Comparison of ENCODE assay signal across 27 cellular contexts in genomic region chr4:144948009-144948408, GRCh38.
DNase-seq lines count a peak whose midpoint lies in the region; ATAC-seq, FAIRE-seq and TF ChIP-seq lines count a peak whose summit lies in the region.
"Had no signal": no experiment of that assay in that cellular context is flagged by ENCODE, and none has a peak within 500 bp of the region (broad histone marks: within the 10 kb centered on the region; RNA-seq: fewer than 3 reads in every experiment).

No MANE protein-coding gene starts in this region.

- H3K4me3 Mint-ChIP-seq in endodermal cell (no peak overlapping the region), nephron progenitor cell (no peak overlapping the region)
- H3K4me3 Mint-ChIP-seq: activated CD4-positive, alpha-beta T cell treated with anti-CD3 and anti-CD28 coated beads, Interleukin-2, amount 10 ng/mL, durations not matched to agents 24 days and 14 days; activated T-cell treated with anti-CD3 and anti-CD28 coated beads, Interleukin-2, amount 50 U/mL, for 72 hours; CD4-positive, CD25-positive, alpha-beta regulatory T cell; natural killer cell treated with Interleukin-12 subunit alpha and Interleukin-12 subunit beta and Interleukin-15 and Interleukin-18, amount 100 ng/mL, for 72 hours; stimulated activated memory B cell treated with anti-CD40 and anti-IgM and Interleukin-4, amounts not matched to agents 10 μg/mL and 1 μg/mL and 100 μg/mL, for 72 hours had no signal

- H3K9me3 Mint-ChIP-seq in endodermal cell (peaks cover 15% of the 10 kb centered on the region), nephron progenitor cell (peaks cover 10% of the 10 kb centered on the region)

- H3K36me3 Mint-ChIP-seq in endodermal cell (ENCODE audit: low read depth) (no peaks in the 10 kb centered on the region), nephron progenitor cell (ENCODE audit: low read depth) (peaks cover 5% of the 10 kb centered on the region)
- H3K36me3 Mint-ChIP-seq: CD4-positive, CD25-positive, alpha-beta regulatory T cell had no signal

- H3K4me3 ChIP-seq in endodermal cell (ENCODE audit: low read length): no peak overlapping the region
- H3K4me3 ChIP-seq: K562, prostate gland had no signal

- H3K9me3 ChIP-seq in endodermal cell (ENCODE audit: control insufficient read depth, low read length): peaks cover 25% of the 10 kb centered on the region
- H3K9me3 ChIP-seq: prostate gland had no signal

- H3K4me1 Mint-ChIP-seq in endodermal cell: peaks cover 10% of the 10 kb centered on the region
- H3K4me1 Mint-ChIP-seq in nephron progenitor cell: no peaks in the 10 kb centered on the region
- H3K4me1 Mint-ChIP-seq: activated CD4-positive, alpha-beta T cell treated with anti-CD3 and anti-CD28 coated beads, Interleukin-2, amount 10 ng/mL, durations not matched to agents 24 days and 14 days; CD4-positive, CD25-positive, alpha-beta regulatory T cell; stimulated activated memory B cell treated with anti-CD40 and anti-IgM and Interleukin-4, amounts not matched to agents 10 μg/mL and 1 μg/mL and 100 μg/mL, for 72 hours had no signal

- DNase-seq in OCI-M1 (lab: John Stamatoyannopoulos, UW) (peak; percentile 22), endodermal cell (peak; percentile 69), nephron progenitor cell (no peak), urothelium cell line (ENCODE audit: low spot score) (peak; percentile 17), NCI-H748 (lab: John Stamatoyannopoulos, UW; ENCODE audit: unreplicated experiment) (no peak)
- DNase-seq: activated CD4-positive, alpha-beta T cell treated with anti-CD3 and anti-CD28 coated beads, Interleukin-2, amount 10 ng/mL, durations not matched to agents 24 days and 14 days; activated naive CD4-positive, alpha-beta T cell treated with anti-CD3 and anti-CD28 coated beads, Interleukin-2, amount 50 U/mL, for 16 hours; activated T-cell treated with anti-CD3 and anti-CD28 coated beads, Interleukin-2, amount 50 U/mL, for 72 hours; anterior cingulate cortex; CD4-positive, CD25-positive, alpha-beta regulatory T cell; central memory CD4-positive, alpha-beta T cell; GDM1; left cardiac atrium; mesenchymal stem cell; MM.1S; NCI-H146; NCI-H748 treated with DMSO at 0.1 percent for 48 hours; Right ventricle myocardium superior; small intestine had no signal

- peaks cover 11% of the 10 kb centered on the region for H3K4me1 ChIP-seq in endodermal cell (ENCODE audit: control insufficient read depth, insufficient read depth, low read length)
- H3K4me1 ChIP-seq: prostate gland had no signal

- ATAC-seq in GM18517 (IDR thresholded peaks at IDR 0.05; ENCODE audit: unreplicated experiment) (no peak), HG03175 (IDR thresholded peaks at IDR 0.05; ENCODE audit: unreplicated experiment) (no peak)
- ATAC-seq: activated T-cell treated with anti-CD3 and anti-CD28 coated beads, Interleukin-2, amount 50 U/mL, for 72 hours; K562; left cardiac atrium; natural killer cell treated with Interleukin-12 subunit alpha and Interleukin-12 subunit beta and Interleukin-15 and Interleukin-18, amount 100 ng/mL, for 72 hours; stimulated activated memory B cell treated with anti-CD40 and anti-IgM and Interleukin-4, amounts not matched to agents 10 μg/mL and 1 μg/mL and 100 μg/mL, for 72 hours had no signal

- H3K36me3 ChIP-seq in endodermal cell (ENCODE audit: control insufficient read depth, insufficient read depth, low read length): no peaks in the 10 kb centered on the region
- H3K36me3 ChIP-seq: prostate gland had no signal

- TF ChIP-seq CTCF in endodermal cell (conservative IDR thresholded peaks at IDR 0.05) (no peak), nephron progenitor cell (IDR thresholded peaks at IDR 0.05) (no peak)

- 40 to 85% methylated on average over 1 to 2 of the region's 2 CpGs for WGBS in endodermal cell (ENCODE audit: insufficient coverage in 1 of 2, insufficient read length in 1 of 2), 2 experiments

- no peaks in the 10 kb centered on the region for H3K27me3 ChIP-seq in endodermal cell (ENCODE audit: control insufficient read depth, insufficient read depth, low read length, poor library complexity, severe bottlenecking)

- no peak for FAIRE-seq in urothelium cell line (lab: Jason Lieb, UNC)
- FAIRE-seq: frontal cortex, GM18507, K562, small intestine had no signal

- no peak overlapping the region for H3K27ac ChIP-seq in endodermal cell (ENCODE audit: low read depth, low read length)
- H3K27ac ChIP-seq: prostate gland had no signal

- H3K27me3 Mint-ChIP-seq in endodermal cell (ENCODE audit: insufficient read depth): no peaks in the 10 kb centered on the region
- no peaks in the 10 kb centered on the region for H3K27me3 Mint-ChIP-seq in nephron progenitor cell (ENCODE audit: low read depth, poor library complexity)
- H3K27me3 Mint-ChIP-seq: activated CD4-positive, alpha-beta T cell treated with anti-CD3 and anti-CD28 coated beads, Interleukin-2, amount 10 ng/mL, durations not matched to agents 24 days and 14 days; natural killer cell treated with Interleukin-12 subunit alpha and Interleukin-12 subunit beta and Interleukin-15 and Interleukin-18, amount 100 ng/mL, for 72 hours; stimulated activated memory B cell treated with anti-CD40 and anti-IgM and Interleukin-4, amounts not matched to agents 10 μg/mL and 1 μg/mL and 100 μg/mL, for 72 hours had no signal

- peak overlapping the region; percentile 37 for H3K27ac Mint-ChIP-seq in endodermal cell
- peak overlapping the region; percentile 30 for H3K27ac Mint-ChIP-seq in nephron progenitor cell
- H3K27ac Mint-ChIP-seq: activated CD4-positive, alpha-beta T cell treated with anti-CD3 and anti-CD28 coated beads, Interleukin-2, amount 10 ng/mL, durations not matched to agents 24 days and 14 days; activated T-cell treated with anti-CD3 and anti-CD28 coated beads, Interleukin-2, amount 50 U/mL, for 72 hours; CD4-positive, CD25-positive, alpha-beta regulatory T cell; natural killer cell treated with Interleukin-12 subunit alpha and Interleukin-12 subunit beta and Interleukin-15 and Interleukin-18, amount 100 ng/mL, for 72 hours; stimulated activated memory B cell treated with anti-CD40 and anti-IgM and Interleukin-4, amounts not matched to agents 10 μg/mL and 1 μg/mL and 100 μg/mL, for 72 hours had no signal

- no peak overlapping the region for H3K9ac ChIP-seq in endodermal cell (ENCODE audit: extremely low read depth, low read length, poor library complexity, severe bottlenecking)

Comparison
In these comparisons a context has a peak if more than half of its experiments do, and no peak if none do; other contexts are left out.
1. DNase-seq: peak in OCI-M1 (single experiment), endodermal cell (single experiment) and urothelium cell line (single experiment); none in nephron progenitor cell (single experiment) and NCI-H748 (single experiment).